ENCODE assay signal across 18 cellular contexts in genomic region chr12:47349770-47350408, GRCh38.
DNase-seq lines count a peak whose midpoint lies in the region; ATAC-seq, FAIRE-seq and TF ChIP-seq lines count a peak whose summit lies in the region.
"Had no signal": no experiment of that assay in that cellular context is flagged by ENCODE, and none has a peak within 500 bp of the region (broad histone marks: within the 10 kb centered on the region; RNA-seq: fewer than 3 reads in every experiment).

No MANE protein-coding gene starts in this region.

- DNase-seq in activated CD4-positive, alpha-beta T cell treated with anti-CD3 and anti-CD28 coated beads for 4 hours, result peak; percentile 23 to 26
- no peak for DNase-seq in activated CD4-positive, alpha-beta T cell treated with anti-CD3 and anti-CD28 coated beads for 1 hour
- DNase-seq in T-helper 2 cell treated with Interferon-gamma antibody and Interleukin-4, amounts not matched to agents 5 μg/mL and 100 μg/mL, for 36 hours (ENCODE audit: low spot score), result peak; percentile 47
- peak; percentile 83 for DNase-seq in astrocyte (ENCODE audit: low read depth)
- no peak for DNase-seq in HuH-7.5 (ENCODE audit: low spot score)
- no peak for DNase-seq in NCI-H82 (lab: John Stamatoyannopoulos, UW)
- DNase-seq: ACHN; activated gamma-delta T cell; effector CD8-positive, alpha-beta T cell; head of caudate nucleus; lower lobe of right lung; NCI-H510A; SW 1271; upper lobe of left lung had no signal

- peak overlapping the region; percentile 66 for H3K4me3 Mint-ChIP-seq in T-helper 2 cell treated with Interferon-gamma antibody and Interleukin-4, amounts not matched to agents 5 μg/mL and 100 μg/mL, for 36 hours
- no peak overlapping the region for H3K4me3 Mint-ChIP-seq in astrocyte (ENCODE audit: unreplicated experiment)
- peak overlapping the region; percentile 12 for H3K4me3 Mint-ChIP-seq in stimulated activated memory B cell treated with anti-CD40 and anti-IgM and Interleukin-4, amounts not matched to agents 10 μg/mL and 1 μg/mL and 100 μg/mL, for 72 hours

- no peak overlapping the region for H3K4me3 ChIP-seq in astrocyte (ENCODE audit: insufficient read depth, low read depth, low read length)
- H3K4me3 ChIP-seq: lower lobe of right lung, upper lobe of left lung had no signal

- H3K36me3 Mint-ChIP-seq in T-helper 2 cell treated with Interferon-gamma antibody and Interleukin-4, amounts not matched to agents 5 μg/mL and 100 μg/mL, for 36 hours (ENCODE audit: low read depth), result peaks cover 4% of the 10 kb centered on the region
- H3K36me3 Mint-ChIP-seq in astrocyte (ENCODE audit: low read depth, unreplicated experiment), result no peaks in the 10 kb centered on the region
- H3K36me3 Mint-ChIP-seq in stimulated activated memory B cell treated with anti-CD40 and anti-IgM and Interleukin-4, amounts not matched to agents 10 μg/mL and 1 μg/mL and 100 μg/mL, for 72 hours, result peaks cover 15% of the 10 kb centered on the region

- no peaks in the 10 kb centered on the region for H4K20me1 ChIP-seq in astrocyte (ENCODE audit: insufficient read depth, low read length)

- peak overlapping the region; percentile 88 for H3K27ac Mint-ChIP-seq in T-helper 2 cell treated with Interferon-gamma antibody and Interleukin-4, amounts not matched to agents 5 μg/mL and 100 μg/mL, for 36 hours
- no peak overlapping the region for H3K27ac Mint-ChIP-seq in astrocyte (ENCODE audit: unreplicated experiment)
- peak overlapping the region; percentile 92 for H3K27ac Mint-ChIP-seq in stimulated activated memory B cell treated with anti-CD40 and anti-IgM and Interleukin-4, amounts not matched to agents 10 μg/mL and 1 μg/mL and 100 μg/mL, for 72 hours
- H3K27ac Mint-ChIP-seq: progenitor cell of endocrine pancreas had no signal

- peaks cover 54% of the 10 kb centered on the region for H3K4me1 Mint-ChIP-seq in T-helper 2 cell treated with Interferon-gamma antibody and Interleukin-4, amounts not matched to agents 5 μg/mL and 100 μg/mL, for 36 hours (ENCODE audit: low read depth)
- H3K4me1 Mint-ChIP-seq in astrocyte (ENCODE audit: low read depth, unreplicated experiment), result peaks cover 3% of the 10 kb centered on the region
- H3K4me1 Mint-ChIP-seq in stimulated activated memory B cell treated with anti-CD40 and anti-IgM and Interleukin-4, amounts not matched to agents 10 μg/mL and 1 μg/mL and 100 μg/mL, for 72 hours, result peaks cover 42% of the 10 kb centered on the region

- H3K9ac ChIP-seq in astrocyte (ENCODE audit: low read length), result no peak overlapping the region

- no peak overlapping the region for H3K27ac ChIP-seq in astrocyte (ENCODE audit: low read depth, low read length)
- H3K27ac ChIP-seq: lower lobe of right lung, upper lobe of left lung had no signal

- H3K27me3 Mint-ChIP-seq in T-helper 2 cell treated with Interferon-gamma antibody and Interleukin-4, amounts not matched to agents 5 μg/mL and 100 μg/mL, for 36 hours (ENCODE audit: low read depth), result no peaks in the 10 kb centered on the region
- H3K27me3 Mint-ChIP-seq in astrocyte (ENCODE audit: low read depth, unreplicated experiment), result no peaks in the 10 kb centered on the region
- H3K27me3 Mint-ChIP-seq in stimulated activated memory B cell treated with anti-CD40 and anti-IgM and Interleukin-4, amounts not matched to agents 10 μg/mL and 1 μg/mL and 100 μg/mL, for 72 hours, result no peaks in the 10 kb centered on the region
- H3K27me3 Mint-ChIP-seq: progenitor cell of endocrine pancreas had no signal

- H3K4me1 ChIP-seq in astrocyte (ENCODE audit: insufficient read depth, low read length), result peaks cover 5% of the 10 kb centered on the region

- peak; percentile 90 for ATAC-seq in stimulated activated memory B cell treated with anti-CD40 and anti-IgM and Interleukin-4, amounts not matched to agents 10 μg/mL and 1 μg/mL and 100 μg/mL, for 72 hours
- no peak for ATAC-seq in GM18861 (IDR thresholded peaks at IDR 0.05; ENCODE audit: unreplicated experiment)
- ATAC-seq: lower lobe of right lung had no signal

- no peaks in the 10 kb centered on the region for H3K79me2 ChIP-seq in astrocyte (ENCODE audit: insufficient read depth, low read length)

- H3K36me3 ChIP-seq in astrocyte (ENCODE audit: insufficient read depth, low read length), result no peaks in the 10 kb centered on the region
- H3K36me3 ChIP-seq: lower lobe of right lung, upper lobe of left lung had no signal

- no peak for FAIRE-seq in astrocyte (lab: Jason Lieb, UNC)
- FAIRE-seq: G401.6 had no signal

- H2AFZ ChIP-seq in astrocyte (ENCODE audit: low read depth, low read length), result no peak overlapping the region

- TF ChIP-seq CTCF in astrocyte (IDR thresholded peaks at IDR 0.05; ENCODE audit: insufficient read depth, low read depth, low read length), result no peak

- no peaks in the 10 kb centered on the region for H3K9me3 ChIP-seq in astrocyte (ENCODE audit: insufficient read depth, low read depth, low read length)
- H3K9me3 ChIP-seq: lower lobe of right lung, upper lobe of left lung had no signal

- peak overlapping the region; percentile 20 for H3K4me2 ChIP-seq in astrocyte (ENCODE audit: low read length)

- no peaks in the 10 kb centered on the region for H3K27me3 ChIP-seq in astrocyte (ENCODE audit: insufficient read depth, low read length)
- H3K27me3 ChIP-seq: upper lobe of left lung had no signal

- no peaks in the 10 kb centered on the region for H3K9me3 Mint-ChIP-seq in T-helper 2 cell treated with Interferon-gamma antibody and Interleukin-4, amounts not matched to agents 5 μg/mL and 100 μg/mL, for 36 hours
- H3K9me3 Mint-ChIP-seq in astrocyte (ENCODE audit: unreplicated experiment), result peaks cover 1% of the 10 kb centered on the region
- peaks cover 3% of the 10 kb centered on the region for H3K9me3 Mint-ChIP-seq in stimulated activated memory B cell treated with anti-CD40 and anti-IgM and Interleukin-4, amounts not matched to agents 10 μg/mL and 1 μg/mL and 100 μg/mL, for 72 hours

Comparison
In these comparisons a context has a peak if more than half of its experiments do, and no peak if none do; other contexts are left out.
1. DNase-seq: peak in activated CD4-positive, alpha-beta T cell treated with anti-CD3 and anti-CD28 coated beads for 4 hours (2 of 2), T-helper 2 cell treated with Interferon-gamma antibody and Interleukin-4, amounts not matched to agents 5 μg/mL and 100 μg/mL, for 36 hours (single experiment) and astrocyte (single experiment); none in activated CD4-positive, alpha-beta T cell treated with anti-CD3 and anti-CD28 coated beads for 1 hour (single experiment), HuH-7.5 (single experiment) and NCI-H82 (single experiment).